ENCODE assay signal across 31 cellular contexts in genomic region chr2:4168834-4169233, GRCh38.
"Had no signal": no experiment of that assay in that cellular context is flagged by ENCODE, and none has a peak within 500 bp of the region (broad histone marks: within the 10 kb centered on the region; RNA-seq: fewer than 3 reads in every experiment).

No MANE protein-coding gene starts in this region.

- DNase-seq: natural killer cell; occipital lobe; ovary; posterior cingulate gyrus; psoas muscle; right cardiac atrium; spleen; stimulated activated CD4-positive, alpha-beta T cell treated with anti-CD3 and anti-CD28 coated beads, Interleukin-12 subunit alpha, Interleukin-12 subunit beta, amount 100 ng/mL, for 4 hours; stimulated activated CD4-positive, alpha-beta T cell treated with anti-CD3 and anti-CD28 coated beads, Interleukin-1b, Interleukin-23, amount 100 ng/mL, for 48 hours; stimulated activated CD4-positive, alpha-beta T cell treated with anti-CD3 and anti-CD28 coated beads, Interleukin-4, amount 100 ng/mL, for 1 hour; stimulated activated CD4-positive, alpha-beta T cell treated with anti-CD3 and anti-CD28 coated beads, Interleukin-4, amount 100 ng/mL, for 4 hours; stimulated activated CD8-positive, alpha-beta memory T cell treated with anti-CD3 and anti-CD28 coated beads, Interleukin-4, amount 100 ng/mL, for 48 hours; stimulated activated naive CD4-positive, alpha-beta T cell; stimulated activated naive CD8-positive, alpha-beta T cell treated with anti-CD3 and anti-CD28 coated beads, Interleukin-15, amount 100 ng/mL, for 72 hours; stimulated activated naive CD8-positive, alpha-beta T cell treated with anti-CD3 and anti-CD28 coated beads, Interleukin-15, Interleukin-2, amounts not matched to agents 100 U/mL and 50 U/mL, for 24 hours; substantia nigra; testis; tibial artery; transverse colon; upper lobe of right lung; uterus had no signal

- H3K36me3 ChIP-seq: neural progenitor cell, ovary, spleen, suprapubic skin, tibial artery, transverse colon, upper lobe of right lung, uterus had no signal

- H2AFZ ChIP-seq: neural progenitor cell, parathyroid adenoma had no signal

- H3K4me3 ChIP-seq: neural progenitor cell, ovary, psoas muscle, skin epidermis, smooth muscle cell, spleen, suprapubic skin, testis, tibial artery, transverse colon, upper lobe of right lung, uterus had no signal

- H3K4me3 Mint-ChIP-seq: natural killer cell; nephron; neural progenitor cell; stimulated activated memory B cell treated with anti-CD40 and anti-IgM and Interleukin-4, amounts not matched to agents 10 μg/mL and 1 μg/mL and 100 μg/mL, for 72 hours; stimulated activated naive CD8-positive, alpha-beta T cell treated with anti-CD3 and anti-CD28 coated beads, Interleukin-15, amount 100 ng/mL, for 72 hours; type B pancreatic cell had no signal

- H3K36me3 Mint-ChIP-seq: neural progenitor cell; stimulated activated memory B cell treated with anti-CD40 and anti-IgM and Interleukin-4, amounts not matched to agents 10 μg/mL and 1 μg/mL and 100 μg/mL, for 72 hours; type B pancreatic cell had no signal

- H3K79me2 ChIP-seq: parathyroid adenoma had no signal

- H3K4me1 ChIP-seq: neural progenitor cell, parathyroid adenoma, psoas muscle, spleen, suprapubic skin, testis, tibial artery, transverse colon, upper lobe of right lung, uterus had no signal

- H3K9me3 ChIP-seq: psoas muscle, testis, uterus had no signal

- H3K27me3 ChIP-seq: neural progenitor cell, ovary, spleen, suprapubic skin, testis, tibial artery, transverse colon, upper lobe of right lung, uterus had no signal

- H3K27ac ChIP-seq: neural progenitor cell, ovary, parathyroid adenoma, psoas muscle, skin epidermis, spleen, suprapubic skin, testis, tibial artery, transverse colon, upper lobe of right lung, uterus had no signal

- H3K27ac Mint-ChIP-seq: natural killer cell; nephron; neural progenitor cell; progenitor cell of endocrine pancreas; stimulated activated memory B cell treated with anti-CD40 and anti-IgM and Interleukin-4, amounts not matched to agents 10 μg/mL and 1 μg/mL and 100 μg/mL, for 72 hours; stimulated activated naive CD8-positive, alpha-beta T cell treated with anti-CD3 and anti-CD28 coated beads, Interleukin-15, amount 100 ng/mL, for 72 hours; type B pancreatic cell had no signal

- H3K4me1 Mint-ChIP-seq: natural killer cell; nephron; neural progenitor cell; stimulated activated memory B cell treated with anti-CD40 and anti-IgM and Interleukin-4, amounts not matched to agents 10 μg/mL and 1 μg/mL and 100 μg/mL, for 72 hours; stimulated activated naive CD8-positive, alpha-beta T cell treated with anti-CD3 and anti-CD28 coated beads, Interleukin-15, amount 100 ng/mL, for 72 hours had no signal

- H3K27me3 Mint-ChIP-seq: progenitor cell of endocrine pancreas; stimulated activated memory B cell treated with anti-CD40 and anti-IgM and Interleukin-4, amounts not matched to agents 10 μg/mL and 1 μg/mL and 100 μg/mL, for 72 hours; stimulated activated naive CD8-positive, alpha-beta T cell treated with anti-CD3 and anti-CD28 coated beads, Interleukin-15, amount 100 ng/mL, for 72 hours; type B pancreatic cell had no signal

- H3K4me2 ChIP-seq: neural progenitor cell, smooth muscle cell had no signal

- ATAC-seq: natural killer cell; psoas muscle; right cardiac atrium; sciatic nerve; stimulated activated memory B cell treated with anti-CD40 and anti-IgM and Interleukin-4, amounts not matched to agents 10 μg/mL and 1 μg/mL and 100 μg/mL, for 72 hours; stimulated activated naive CD8-positive, alpha-beta T cell treated with anti-CD3 and anti-CD28 coated beads, Interleukin-15, amount 100 ng/mL, for 72 hours; stimulated activated naive CD8-positive, alpha-beta T cell treated with anti-CD3 and anti-CD28 coated beads, Interleukin-15, Interleukin-2, amounts not matched to agents 100 U/mL and 50 U/mL, for 24 hours; upper lobe of right lung had no signal
